13 cellular contexts compared by ENCODE assay signal in the genomic region with DNA sequence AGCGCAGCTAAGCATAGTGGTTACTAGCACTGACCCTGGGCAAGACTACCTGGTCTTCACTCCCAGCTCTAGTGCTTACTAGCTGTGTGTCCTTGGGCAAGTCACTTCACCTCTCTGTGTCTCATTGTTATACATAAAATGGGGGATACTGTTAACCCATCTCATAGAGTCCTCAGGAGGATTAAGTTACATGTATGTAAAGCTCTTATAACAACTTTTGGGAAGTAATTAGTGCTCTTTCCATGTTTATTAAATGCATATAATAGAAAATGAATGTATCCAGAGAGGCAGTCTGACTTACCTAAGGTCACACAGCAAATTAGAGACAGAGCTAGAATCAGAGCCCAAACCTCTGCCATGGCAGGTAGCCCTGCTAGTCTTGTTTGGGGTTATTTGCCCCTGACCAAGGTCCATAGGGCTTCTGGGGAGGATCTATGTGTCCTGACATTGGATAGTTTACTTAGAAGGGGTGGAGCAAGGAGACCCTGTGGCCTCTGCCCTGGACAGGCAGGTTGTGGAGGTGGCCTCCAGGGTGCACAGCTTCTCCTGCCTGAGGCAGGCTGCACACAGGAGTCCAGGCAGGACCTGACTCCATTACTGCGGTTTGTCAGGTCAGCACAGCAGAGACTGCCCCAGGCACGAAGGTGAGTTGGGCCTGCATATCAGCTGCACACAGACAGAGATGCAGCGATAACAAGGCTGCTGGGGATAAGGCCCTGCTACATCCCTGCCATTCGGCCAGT. TPM values are rescaled to one million over a fixed set of nuclear protein-coding genes. Genes with fewer than 3 reads are reported as not detected.
DNase-seq lines count a peak whose midpoint lies in the region; ATAC-seq and TF ChIP-seq lines count a peak whose summit lies in the region.
"Had no signal": no experiment of that assay in that cellular context is flagged by ENCODE, and none has a peak within 500 bp of the region (broad histone marks: within the 10 kb centered on the region; RNA-seq: fewer than 3 reads in every experiment).

No MANE protein-coding gene starts in this region.

- H3K79me2 ChIP-seq in OCI-LY1 (ENCODE audit: insufficient read depth, low read length) = no peaks in the 10 kb centered on the region

- peak overlapping the region; percentile 37 for H3K23ac ChIP-seq in neuronal stem cell (ENCODE audit: low read depth, low read length, poor library complexity)

- no peaks in the 10 kb centered on the region for H3K9me3 Mint-ChIP-seq in CD8-positive, alpha-beta T cell
- H3K9me3 Mint-ChIP-seq in central memory CD8-positive, alpha-beta T cell = no peaks in the 10 kb centered on the region
- no peaks in the 10 kb centered on the region for H3K9me3 Mint-ChIP-seq in WTC11

- no peak for TF ChIP-seq CTCF in CD8-positive, alpha-beta T cell (IDR thresholded peaks at IDR 0.05)
- TF ChIP-seq CTCF in OCI-LY1 (IDR thresholded peaks at IDR 0.05; ENCODE audit: low read length) (no peak), WTC11 (IDR thresholded peaks at IDR 0.05) (no peak)

- no peak overlapping the region for H4K8ac ChIP-seq in neuronal stem cell (ENCODE audit: low read depth, low read length)

- no peak overlapping the region for H3K4ac ChIP-seq in neuronal stem cell (ENCODE audit: low read length)

- no peak overlapping the region for H3K4me3 ChIP-seq in CD8-positive, alpha-beta T cell (ENCODE audit: low read depth, low read length)
- H3K4me3 ChIP-seq in OCI-LY1 (ENCODE audit: low read depth, low read length, poor library complexity, severe bottlenecking) (no peak overlapping the region), neuronal stem cell (ENCODE audit: low read length in 2 of 2) (no peak overlapping the region)
- H3K4me3 ChIP-seq: right atrium auricular region, thoracic aorta had no signal

- H3K79me1 ChIP-seq in neuronal stem cell (ENCODE audit: low read depth, low read length) = no peaks in the 10 kb centered on the region

- intact Hi-C loops in CD8-positive, alpha-beta T cell (cut with DNase I, micrococcal nuclease) = loop anchor here (2.0 to 10.0 kb wide), 3 partner anchors 21 to 473 kb away; a partner anchor contains a TSS

- DNase-seq in CD8-positive, alpha-beta T cell = peak in 1 of 7 experiments; percentile 47
- DNase-seq in central memory CD8-positive, alpha-beta T cell (ENCODE audit: low spot score in 2 of 2) = no peak
- no peak for DNase-seq in neuronal stem cell (ENCODE audit: low spot score)
- no peak for DNase-seq in superior temporal gyrus (ENCODE audit: extremely low spot score)
- no peak for DNase-seq in NCI-H345 (lab: John Stamatoyannopoulos, UW)
- no peak for DNase-seq in WTC11 (ENCODE audit: low spot score)
- DNase-seq: NCI-H1092, NCI-H524 treated with DMSO at 0.1 percent for 48 hours, SHP77 treated with DMSO at 0.1 percent for 48 hours had no signal

- H2BK12ac ChIP-seq in neuronal stem cell (ENCODE audit: low read length) = peak overlapping the region; percentile 68

- H2AK5ac ChIP-seq in neuronal stem cell (ENCODE audit: low read depth, low read length) = no peak overlapping the region

- WGBS in neuronal stem cell (ENCODE audit: extremely low coverage in 2 of 2, insufficient read length in 2 of 2, insufficient replicate concordance in 1 of 2), 2 donors = no CpG with 5 or more reads among the region's 5 CpGs

- H3K27ac Mint-ChIP-seq in CD8-positive, alpha-beta T cell = peak overlapping the region; percentile 100
- peak overlapping the region; percentile 99 for H3K27ac Mint-ChIP-seq in central memory CD8-positive, alpha-beta T cell (ENCODE audit: low read depth)
- no peak overlapping the region for H3K27ac Mint-ChIP-seq in WTC11

- no peaks in the 10 kb centered on the region for H3K9me2 ChIP-seq in OCI-LY1 (ENCODE audit: low read depth, low read length)

- no peak for ATAC-seq in CD8-positive, alpha-beta T cell
- ATAC-seq in central memory CD8-positive, alpha-beta T cell (replicated peaks; ENCODE audit: extremely low read depth, poor library complexity, severe bottlenecking) = no peak
- ATAC-seq in GM19351 (IDR thresholded peaks at IDR 0.05; ENCODE audit: unreplicated experiment) (no peak), WTC11 (no peak)

- H3K27ac ChIP-seq in CD8-positive, alpha-beta T cell (ENCODE audit: low read depth, low read length) = peak overlapping the region; percentile 89
- peak overlapping the region; percentile 82 for H3K27ac ChIP-seq in OCI-LY1 (ENCODE audit: low read depth, low read length, poor library complexity, severe bottlenecking)
- no peak overlapping the region for H3K27ac ChIP-seq in neuronal stem cell (replicated peaks; ENCODE audit: low read length)
- H3K27ac ChIP-seq: right atrium auricular region, thoracic aorta had no signal

- no peak overlapping the region for H3K18ac ChIP-seq in neuronal stem cell (ENCODE audit: low read length)

- H3K9ac ChIP-seq in OCI-LY1 (ENCODE audit: low read length) (no peak overlapping the region), neuronal stem cell (ENCODE audit: low read depth, low read length, poor library complexity) (peak overlapping the region; percentile 83)

- no peaks in the 10 kb centered on the region for H3K36me3 ChIP-seq in CD8-positive, alpha-beta T cell (ENCODE audit: insufficient read depth, low read length)
- no peaks in the 10 kb centered on the region for H3K36me3 ChIP-seq in OCI-LY1 (ENCODE audit: insufficient read depth, low read length)
- H3K36me3 ChIP-seq in neuronal stem cell (replicated peaks in 1 of 2; ENCODE audit: control insufficient read depth in 2 of 2, insufficient read depth in 2 of 2, low read length in 2 of 2) = peaks cover 0 to 2% of the 10 kb centered on the region in 2 donors
- H3K36me3 ChIP-seq: thoracic aorta had no signal

- H3K14ac ChIP-seq in neuronal stem cell (ENCODE audit: low read length) = no peak overlapping the region

- H3K36me3 Mint-ChIP-seq in CD8-positive, alpha-beta T cell = peaks cover 4% of the 10 kb centered on the region
- peaks cover 24% of the 10 kb centered on the region for H3K36me3 Mint-ChIP-seq in central memory CD8-positive, alpha-beta T cell (ENCODE audit: insufficient read depth)
- H3K36me3 Mint-ChIP-seq in WTC11 = no peaks in the 10 kb centered on the region

- H2BK5ac ChIP-seq in neuronal stem cell (ENCODE audit: low read length) = no peak overlapping the region

- H2BK120ac ChIP-seq in neuronal stem cell (ENCODE audit: low read depth, low read length) = no peak overlapping the region

- no peak overlapping the region for H2AFZ ChIP-seq in OCI-LY1 (ENCODE audit: low read length)
- H2AFZ ChIP-seq in neuronal stem cell (ENCODE audit: low read length) = no peak overlapping the region

- H3F3A ChIP-seq in OCI-LY1 (ENCODE audit: insufficient read depth, low read length) = no peaks in the 10 kb centered on the region

- CTCF ChIA-PET in CD8-positive, alpha-beta T cell (lab: Charles Lee) = interaction anchor here (0.7 to 7.9 kb wide), 12 partner anchors 9 to 238 kb away, joined by 3 to 88 read pairs (median 7); a partner anchor contains a TSS
- CTCF ChIA-PET in WTC11 (lab: Charles Lee) = interaction anchor here (0.6 to 2.7 kb wide), 10 partner anchors 9 to 307 kb away, joined by 3 to 15 read pairs (median 5); a partner anchor contains a TSS

- POLR2A ChIA-PET in CD8-positive, alpha-beta T cell (lab: Charles Lee) = interaction anchor here (0.9 to 3.5 kb wide), 9 partner anchors 9 to 76 kb away, joined by 3 to 42 read pairs (median 9); a partner anchor contains a TSS
- POLR2A ChIA-PET in WTC11 (lab: Charles Lee) = no interaction called here

- H3K4me2 ChIP-seq in OCI-LY1 (ENCODE audit: low read length) (no peak overlapping the region), neuronal stem cell (ENCODE audit: insufficient read depth, low read length, poor library complexity, severe bottlenecking) (no peak overlapping the region)

- peaks cover 88% of the 10 kb centered on the region for H3K4me1 ChIP-seq in CD8-positive, alpha-beta T cell (ENCODE audit: insufficient read depth, low read length)
- peaks cover 33% of the 10 kb centered on the region for H3K4me1 ChIP-seq in OCI-LY1 (ENCODE audit: insufficient read depth, low read length, severe bottlenecking)
- H3K4me1 ChIP-seq in neuronal stem cell (ENCODE audit: control insufficient read depth in 2 of 2, insufficient read depth in 1 of 2, low read depth in 1 of 2, low read length in 2 of 2) = peaks cover 1 to 3% of the 10 kb centered on the region in 2 donors

- H3K4me3 Mint-ChIP-seq in CD8-positive, alpha-beta T cell = peak overlapping the region; percentile 87
- peak overlapping the region; percentile 95 for H3K4me3 Mint-ChIP-seq in central memory CD8-positive, alpha-beta T cell
- H3K4me3 Mint-ChIP-seq in WTC11 = no peak overlapping the region

- H3K27me3 Mint-ChIP-seq in CD8-positive, alpha-beta T cell (ENCODE audit: low read depth) = no peaks in the 10 kb centered on the region
- H3K27me3 Mint-ChIP-seq in central memory CD8-positive, alpha-beta T cell = no peaks in the 10 kb centered on the region
- no peaks in the 10 kb centered on the region for H3K27me3 Mint-ChIP-seq in WTC11 (ENCODE audit: low read depth)

- peaks cover 92% of the 10 kb centered on the region for H3K4me1 Mint-ChIP-seq in CD8-positive, alpha-beta T cell (ENCODE audit: low read depth)
- H3K4me1 Mint-ChIP-seq in central memory CD8-positive, alpha-beta T cell = peaks cover 94% of the 10 kb centered on the region
- H3K4me1 Mint-ChIP-seq in WTC11 = peaks cover 23% of the 10 kb centered on the region

- no peaks in the 10 kb centered on the region for H4K20me1 ChIP-seq in OCI-LY1 (ENCODE audit: insufficient read depth, low read length)

- peak overlapping the region; percentile 41 for H4K91ac ChIP-seq in neuronal stem cell (ENCODE audit: low read depth, low read length, poor library complexity)

- H3K9me3 ChIP-seq in CD8-positive, alpha-beta T cell (ENCODE audit: low read length) = no peaks in the 10 kb centered on the region
- H3K9me3 ChIP-seq in OCI-LY1 (ENCODE audit: low read length) (no peaks in the 10 kb centered on the region), neuronal stem cell (replicated peaks in 1 of 2; ENCODE audit: control insufficient read depth in 2 of 2, insufficient read depth in 1 of 2, low read depth in 1 of 2, low read length in 2 of 2) (no peaks in the 10 kb centered on the region)
- H3K9me3 ChIP-seq: right atrium auricular region, thoracic aorta had no signal

- no peaks in the 10 kb centered on the region for H3K27me3 ChIP-seq in CD8-positive, alpha-beta T cell (ENCODE audit: insufficient read depth, low read length)
- H3K27me3 ChIP-seq in OCI-LY1 (ENCODE audit: insufficient read depth, low read length) = no peaks in the 10 kb centered on the region
- no peaks in the 10 kb centered on the region for H3K27me3 ChIP-seq in neuronal stem cell (ENCODE audit: control insufficient read depth in 3 of 3, insufficient read depth in 3 of 3, low read depth in 1 of 3, low read length in 3 of 3)
- H3K27me3 ChIP-seq: right atrium auricular region had no signal

- H2BK15ac ChIP-seq in neuronal stem cell (ENCODE audit: low read length) = no peak overlapping the region

RNA-seq across cellular contexts. Expression of a gene that starts 8.4 kb away (rescaled TPM):
- 10 to 100 TPM; 43.2 to 45.1 TPM for total RNA-seq in CD8-positive, alpha-beta T cell
- 0.54 TPM for polyA plus RNA-seq in neuronal stem cell (2013, experiment 1 of 2)
- polyA plus RNA-seq in neuronal stem cell (2013, experiment 2 of 2) = 0.40 TPM
- 13.6 to 17.8 TPM (median 17.0 TPM) in 3 replicates for total RNA-seq in WTC11 (2021)
